11 cellular contexts compared by ENCODE assay signal in the genomic region with DNA sequence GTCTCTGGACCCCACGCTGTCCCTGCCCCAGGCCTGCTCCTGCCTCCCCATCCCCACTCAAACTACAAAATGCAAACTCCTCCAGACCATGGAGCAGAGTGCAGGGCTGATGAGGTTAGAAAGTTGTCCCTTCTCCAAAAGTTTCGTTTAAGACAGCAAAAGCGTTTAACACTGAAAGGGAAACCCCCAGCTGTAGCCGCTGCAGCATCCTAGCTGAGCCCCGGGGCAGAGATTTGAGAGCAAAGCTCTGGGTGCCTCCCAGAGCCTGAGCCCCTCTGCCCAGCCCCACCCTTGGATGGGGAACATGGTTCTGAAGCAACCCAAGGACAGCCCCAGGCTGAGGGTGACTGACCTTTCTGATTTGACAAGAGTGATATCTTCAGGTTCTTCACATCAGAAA. TPM values are rescaled to one million over a fixed set of nuclear protein-coding genes. Genes with fewer than 3 reads are reported as not detected.
"Had no signal": no experiment of that assay in that cellular context is flagged by ENCODE, and none has a peak within 500 bp of the region (broad histone marks: within the 10 kb centered on the region; RNA-seq: fewer than 3 reads in every experiment).

No MANE protein-coding gene starts in this region.

- H3K4me3 Mint-ChIP-seq: activated B cell treated with CpG ODN at 0.5 μM for 24 hours; mesothelial cell of epicardium; stimulated activated naive CD8-positive, alpha-beta T cell treated with anti-CD3 and anti-CD28 coated beads, Interleukin-15, Interleukin-2, amounts not matched to agents 100 ng/mL and 50 ng/mL, for 24 hours; T-helper 2 cell treated with Interferon-gamma antibody and Interleukin-4, amounts not matched to agents 5 μg/mL and 100 μg/mL, for 36 hours; type B pancreatic cell had no signal

- H3K27ac Mint-ChIP-seq: activated B cell treated with CpG ODN at 0.5 μM for 24 hours; mesothelial cell of epicardium; stimulated activated naive CD8-positive, alpha-beta T cell treated with anti-CD3 and anti-CD28 coated beads, Interleukin-15, Interleukin-2, amounts not matched to agents 100 ng/mL and 50 ng/mL, for 24 hours; T-helper 2 cell treated with Interferon-gamma antibody and Interleukin-4, amounts not matched to agents 5 μg/mL and 100 μg/mL, for 36 hours; type B pancreatic cell had no signal

- H3K36me3 Mint-ChIP-seq: mesothelial cell of epicardium, type B pancreatic cell had no signal

- H3K4me3 ChIP-seq: gastrocnemius medialis, heart left ventricle, suprapubic skin had no signal

- H3K9me3 ChIP-seq: gastrocnemius medialis, heart left ventricle, suprapubic skin had no signal

- H3K27ac ChIP-seq: gastrocnemius medialis, heart left ventricle, suprapubic skin had no signal

- H3K4me1 ChIP-seq: gastrocnemius medialis, heart left ventricle, suprapubic skin had no signal

- H3K4me1 Mint-ChIP-seq: activated B cell treated with CpG ODN at 0.5 μM for 24 hours, mesothelial cell of epicardium had no signal

- H3K36me3 ChIP-seq: gastrocnemius medialis, heart left ventricle, suprapubic skin had no signal

RNA-seq across cellular contexts. Expression of gene ENO4, which starts 52.8 kb away (rescaled TPM):
- total RNA-seq: bronchial epithelial cell, gastrocnemius medialis, left lobe of liver, lung microvascular endothelial cell had no signal
